ENCODE assay signal across 11 cellular contexts in the genomic region with DNA sequence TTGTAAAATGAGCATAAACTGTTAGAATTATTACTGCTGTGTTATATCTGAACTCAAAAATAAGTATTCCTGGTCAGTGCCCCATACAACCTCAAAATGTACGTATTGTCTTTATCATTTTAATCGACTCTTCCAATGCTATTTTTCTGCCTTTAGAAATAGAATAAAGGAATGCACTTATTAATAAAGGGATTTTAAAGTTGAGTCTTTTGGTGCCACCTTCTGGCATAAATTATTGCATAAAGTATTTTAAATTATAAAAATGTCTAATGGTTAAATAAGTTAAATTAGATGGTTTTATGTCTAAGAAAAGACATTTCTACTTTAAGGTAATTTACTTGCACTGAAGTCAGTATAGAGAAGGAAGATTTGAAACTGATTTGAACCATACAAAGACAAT.
DNase-seq lines count a peak whose midpoint lies in the region; TF ChIP-seq lines count a peak whose summit lies in the region.
"Had no signal": no experiment of that assay in that cellular context is flagged by ENCODE, and none has a peak within 500 bp of the region (broad histone marks: within the 10 kb centered on the region; RNA-seq: fewer than 3 reads in every experiment).

No MANE protein-coding gene starts in this region.

- H3K27me3 ChIP-seq in Peyer's patch (no peaks in the 10 kb centered on the region), right atrium auricular region (no peaks in the 10 kb centered on the region)

- H3K27ac ChIP-seq in Peyer's patch: no peak overlapping the region
- no peak overlapping the region for H3K27ac ChIP-seq in right atrium auricular region

- no peak for TF ChIP-seq POLR2A in Peyer's patch (IDR thresholded peaks at IDR 0.05)

- H3K4me1 ChIP-seq in Peyer's patch: no peaks in the 10 kb centered on the region
- no peaks in the 10 kb centered on the region for H3K4me1 ChIP-seq in right atrium auricular region

- TF ChIP-seq CTCF in Peyer's patch (IDR thresholded peaks at IDR 0.05) (peak in 3 of 6 experiments; percentile 23 to 32 (median 28)), right atrium auricular region (IDR thresholded peaks at IDR 0.05) (no peak)

- no peaks in the 10 kb centered on the region for H3K9me3 ChIP-seq in Peyer's patch
- H3K9me3 ChIP-seq in right atrium auricular region: no peaks in the 10 kb centered on the region

- no peaks in the 10 kb centered on the region for H3K36me3 ChIP-seq in Peyer's patch
- H3K36me3 ChIP-seq in right atrium auricular region: no peaks in the 10 kb centered on the region

- no peak overlapping the region for H3K4me3 ChIP-seq in Peyer's patch
- H3K4me3 ChIP-seq in right atrium auricular region: no peak overlapping the region

- peak; percentile 10 for DNase-seq in A172 (ENCODE audit: low spot score)
- peak; percentile 26 for DNase-seq in DMS153 treated with DMSO at 0.1 percent for 48 hours (lab: John Stamatoyannopoulos, UW; ENCODE audit: unreplicated experiment)
- peak; percentile 4 for DNase-seq in NCI-H748 treated with DMSO at 0.1 percent for 48 hours (lab: John Stamatoyannopoulos, UW)
- DNase-seq in foreskin melanocyte: peak; percentile 6
- no peak for DNase-seq in Peyer's patch
- DNase-seq in right atrium auricular region (ENCODE audit: low spot score): no peak
- DNase-seq in AG20443 (ENCODE audit: low spot score): no peak
- no peak for DNase-seq in NCI-H2081 treated with DMSO at 0.1 percent for 48 hours (lab: John Stamatoyannopoulos, UW)
- DNase-seq: activated CD4-positive, CD25-positive, alpha-beta regulatory T cell; central memory CD4-positive, alpha-beta T cell; right cardiac atrium had no signal

Comparison
In these comparisons a context has a peak if more than half of its experiments do, and no peak if none do; other contexts are left out.
1. DNase-seq: peak in A172 (single experiment), DMS153 treated with DMSO at 0.1 percent for 48 hours (single experiment), NCI-H748 treated with DMSO at 0.1 percent for 48 hours (single experiment) and foreskin melanocyte (single experiment); none in Peyer's patch (0 of 3), right atrium auricular region (single experiment), AG20443 (single experiment) and NCI-H2081 treated with DMSO at 0.1 percent for 48 hours (single experiment).